In the genomic region with DNA sequence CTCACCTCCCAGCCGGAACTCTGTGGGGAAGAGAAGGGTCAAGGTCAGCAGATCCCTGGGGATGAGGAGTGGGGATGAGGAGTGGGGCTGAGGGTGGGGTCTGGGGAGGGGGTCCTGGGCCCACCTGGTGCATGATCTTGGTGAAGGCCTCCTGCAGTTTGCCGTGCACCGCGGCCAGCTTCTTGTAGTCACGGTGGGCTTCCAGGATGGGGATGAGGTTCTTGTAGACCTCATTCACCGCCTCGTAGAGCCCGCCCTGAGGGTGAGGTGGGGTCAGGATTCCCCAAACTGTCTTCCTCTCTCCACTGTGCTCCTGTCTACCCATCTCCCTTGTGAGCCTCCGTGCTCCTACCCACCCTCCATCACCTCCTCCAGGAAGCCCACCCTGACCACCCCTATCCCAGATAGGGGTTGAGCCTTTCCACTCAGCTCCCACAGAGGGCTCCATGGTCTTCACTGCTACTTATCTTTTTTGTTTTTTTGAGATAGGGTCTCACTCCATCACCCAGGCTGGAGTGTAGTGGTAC, we compare ENCODE assay signal across 10 cellular contexts. TPM values are rescaled to one million over a fixed set of nuclear protein-coding genes. Genes with fewer than 3 reads are reported as not detected.
DNase-seq lines count a peak whose midpoint lies in the region; ATAC-seq and TF ChIP-seq lines count a peak whose summit lies in the region.
"Had no signal": no experiment of that assay in that cellular context is flagged by ENCODE, and none has a peak within 500 bp of the region (broad histone marks: within the 10 kb centered on the region; RNA-seq: fewer than 3 reads in every experiment).

No MANE protein-coding gene starts in this region.

- CTCF ChIA-PET in IMR-90 (lab: Yijun Ruan, JAX), result interaction anchor here (0.6 to 1.2 kb wide), 4 partner anchors 40 to 589 kb away, joined by 4 to 6 read pairs (median 5); no protein-coding TSS in a partner anchor
- CTCF ChIA-PET in activated CD4-positive, alpha-beta T cell treated with anti-CD3 and anti-CD28 coated beads, Interleukin-2, amount 10 ng/mL, durations not matched to agents 7 days and 5 days (lab: Charles Lee), result interaction anchor here (0.5 to 1.4 kb wide), 3 partner anchors 22 to 1724 kb away, joined by 3 to 6 read pairs (median 3); no protein-coding TSS in a partner anchor

- H3K23ac ChIP-seq in IMR-90 (ENCODE audit: low read depth, low read length) (no peak overlapping the region), mesenchymal stem cell (ENCODE audit: low read length in 2 of 2) (no peak overlapping the region)

- H2AK9ac ChIP-seq in IMR-90 (replicated peaks; ENCODE audit: low read depth, low read length, poor library complexity), result peak overlapping the region; percentile 88

- peak overlapping the region; percentile 91 for H2AFZ ChIP-seq in IMR-90 (replicated peaks; ENCODE audit: low read length, poor library complexity)
- no peak overlapping the region for H2AFZ ChIP-seq in mesenchymal stem cell (ENCODE audit: low read depth, low read length)

- no peak overlapping the region for H4K5ac ChIP-seq in IMR-90 (ENCODE audit: low read depth, low read length)

- no peaks in the 10 kb centered on the region for H3K27me3 Mint-ChIP-seq in chondrocyte (ENCODE audit: low read depth)
- peaks cover 7% of the 10 kb centered on the region for H3K27me3 Mint-ChIP-seq in activated CD4-positive, alpha-beta T cell treated with anti-CD3 and anti-CD28 coated beads, Interleukin-2, amount 10 ng/mL, durations not matched to agents 7 days and 5 days

- H3K56ac ChIP-seq in IMR-90 (ENCODE audit: extremely low read depth, insufficient read depth, low read length), result no peak overlapping the region

- dilution Hi-C loops in IMR-90 (cut with HindIII; ENCODE audit: low sequenced_read_pairs, unreplicated experiment), result no loop called here

- no peak overlapping the region for H3K4me3 Mint-ChIP-seq in chondrocyte (ENCODE audit: unreplicated experiment)
- no peak overlapping the region for H3K4me3 Mint-ChIP-seq in activated CD4-positive, alpha-beta T cell treated with anti-CD3 and anti-CD28 coated beads, Interleukin-2, amount 10 ng/mL, durations not matched to agents 7 days and 5 days

- no peak overlapping the region for H3K14ac ChIP-seq in IMR-90 (replicated peaks; ENCODE audit: low read depth, low read length)
- no peak overlapping the region for H3K14ac ChIP-seq in mesenchymal stem cell (ENCODE audit: low read length in 2 of 2)

- H4K8ac ChIP-seq in IMR-90 (ENCODE audit: low read depth in 2 of 2, low read length in 2 of 2) (peak overlapping the region in 1 of 2 experiments; percentile 24; a peak in 2 of 4 replicates), mesenchymal stem cell (ENCODE audit: low read length) (peak overlapping the region; percentile 68)

- H3K4me3 ChIP-seq in IMR-90 (ENCODE audit: insufficient read depth, low read depth, low read length), result no peak overlapping the region
- H3K4me3 ChIP-seq in mesenchymal stem cell (ENCODE audit: insufficient read depth in 1 of 2, low read depth in 1 of 2, low read length in 2 of 2), result no peak overlapping the region
- no peak overlapping the region for H3K4me3 ChIP-seq in suprapubic skin

- TF ChIP-seq POLR2A in IMR-90 (IDR thresholded peaks at IDR 0.05; ENCODE audit: low read depth, low read length), result no peak
- TF ChIP-seq POLR2A in suprapubic skin (IDR thresholded peaks at IDR 0.05), result no peak

- peaks cover 13% of the 10 kb centered on the region for H3K4me1 ChIP-seq in IMR-90 (ENCODE audit: control insufficient read depth, insufficient read depth, low read length)
- H3K4me1 ChIP-seq in mesenchymal stem cell (ENCODE audit: control insufficient read depth, insufficient read depth, low read depth, low read length), result peaks cover 27% of the 10 kb centered on the region
- H3K4me1 ChIP-seq in suprapubic skin, result peaks cover 26% of the 10 kb centered on the region

- no peak for ATAC-seq in IMR-90 (ENCODE audit: low read depth)

- H3K4me2 ChIP-seq in IMR-90 (ENCODE audit: low read depth, low read length) (no peak overlapping the region), mesenchymal stem cell (ENCODE audit: low read length, poor library complexity, severe bottlenecking) (no peak overlapping the region)

- no peak overlapping the region for H3K9ac ChIP-seq in IMR-90 (ENCODE audit: low read depth, low read length)
- no peak overlapping the region for H3K9ac ChIP-seq in mesenchymal stem cell (ENCODE audit: low read length)

- H3K27ac ChIP-seq in IMR-90 (ENCODE audit: insufficient read depth, low read length) (no peak overlapping the region), mesenchymal stem cell (ENCODE audit: low read length, poor library complexity, severe bottlenecking) (peak overlapping the region; percentile 27), suprapubic skin (peak overlapping the region; percentile 45)
- H3K27ac ChIP-seq: WERI-Rb-1 had no signal

- H3K27ac Mint-ChIP-seq in chondrocyte (ENCODE audit: unreplicated experiment), result peak overlapping the region; percentile 94
- H3K27ac Mint-ChIP-seq in activated CD4-positive, alpha-beta T cell treated with anti-CD3 and anti-CD28 coated beads, Interleukin-2, amount 10 ng/mL, durations not matched to agents 7 days and 5 days, result no peak overlapping the region

- H2BK15ac ChIP-seq in IMR-90 (ENCODE audit: low read depth, low read length) (no peak overlapping the region; the same call in 2 of the 3 replicates), mesenchymal stem cell (ENCODE audit: low read depth, poor library complexity, severe bottlenecking) (no peak overlapping the region)

- H3K9me3 ChIP-seq in IMR-90 (ENCODE audit: control insufficient read depth, insufficient read depth, low read length), result no peaks in the 10 kb centered on the region
- no peaks in the 10 kb centered on the region for H3K9me3 ChIP-seq in mesenchymal stem cell (ENCODE audit: control insufficient read depth, low read length)
- no peaks in the 10 kb centered on the region for H3K9me3 ChIP-seq in suprapubic skin

- no peak overlapping the region for H2BK120ac ChIP-seq in IMR-90 (ENCODE audit: low read depth, low read length)
- peak overlapping the region; percentile 69 for H2BK120ac ChIP-seq in mesenchymal stem cell (ENCODE audit: low read depth, low read length)

- H2AK5ac ChIP-seq in IMR-90 (ENCODE audit: low read depth, low read length) (peak overlapping the region; percentile 89), mesenchymal stem cell (ENCODE audit: low read length, severe bottlenecking) (peak overlapping the region; percentile 58)

- no peak for TF ChIP-seq RAD21 in IMR-90 (IDR thresholded peaks at IDR 0.05; ENCODE audit: low read length)

- TF ChIP-seq EP300 in suprapubic skin (IDR thresholded peaks at IDR 0.05), result no peak

- no peak overlapping the region for H2BK20ac ChIP-seq in IMR-90 (ENCODE audit: low read depth, low read length)

- H3K18ac ChIP-seq in IMR-90 (ENCODE audit: low read depth, low read length) (no peak overlapping the region), mesenchymal stem cell (ENCODE audit: low read depth in 1 of 2, low read length in 2 of 2) (peak overlapping the region in 1 of 2 experiments; percentile 18)

- WGBS in IMR-90 (ENCODE audit: extremely low coverage in 2 of 2, insufficient read length in 1 of 2), 2 experiments, result 0% methylated on average over 1 of the region's 9 CpGs; no CpG with 5 or more reads in 1 of the 2 experiments
- 72% methylated on average over 5 of the region's 9 CpGs for WGBS in mesenchymal stem cell
- WGBS in suprapubic skin, result 76% methylated on average over 9 of the region's 9 CpGs

- no peak for TF ChIP-seq CTCF in IMR-90 (conservative IDR thresholded peaks at IDR 0.05; ENCODE audit: low read depth, low read length)
- peak; percentile 75 for TF ChIP-seq CTCF in chondrocyte (IDR thresholded peaks at IDR 0.05)
- TF ChIP-seq CTCF in suprapubic skin (IDR thresholded peaks at IDR 0.05), result no peak

- in situ Hi-C loops in IMR-90 (cut with MboI; ENCODE audit: low sequenced_read_pairs), result loop anchor here (5.0 to 10.0 kb wide), 3 partner anchors 72 to 267 kb away; no protein-coding TSS in a partner anchor

- H3K79me1 ChIP-seq in IMR-90 (ENCODE audit: low read depth in 1 of 2, low read length in 2 of 2) (peaks cover 8 to 17% of the 10 kb centered on the region in 2 experiments; a peak in 3 of 4 replicates), mesenchymal stem cell (replicated peaks; ENCODE audit: low read length, poor library complexity, severe bottlenecking) (peaks cover 6% of the 10 kb centered on the region)

- 0 out of 2 replicates have a peak, but pooled peaks cover under 1% of the 10 kb centered on the region for H4K20me1 ChIP-seq in IMR-90 (ENCODE audit: insufficient read depth, low read length)

- H3K36me3 Mint-ChIP-seq in chondrocyte (ENCODE audit: low read depth), result peaks cover 3% of the 10 kb centered on the region
- no peaks in the 10 kb centered on the region for H3K36me3 Mint-ChIP-seq in activated CD4-positive, alpha-beta T cell treated with anti-CD3 and anti-CD28 coated beads, Interleukin-2, amount 10 ng/mL, durations not matched to agents 7 days and 5 days (ENCODE audit: low read depth)

- H3K9me1 ChIP-seq in IMR-90 (ENCODE audit: insufficient read depth, low read length), result peaks cover 11% of the 10 kb centered on the region

- intact Hi-C loops in IMR-90 (cut with micrococcal nuclease), result no loop called here

- no TSS peak for BruUV-seq in IMR-90 (replicated peaks; lab: Mats Ljungman, UMichigan)

- peak overlapping the region in 1 of 2 experiments; percentile 74 for H2BK12ac ChIP-seq in mesenchymal stem cell (ENCODE audit: low read length in 2 of 2)

- H3K36me3 ChIP-seq in IMR-90 (ENCODE audit: control insufficient read depth, insufficient read depth, low read length), result peaks cover 10% of the 10 kb centered on the region; the same call in 1 of the 2 replicates
- peaks cover 9 to 34% of the 10 kb centered on the region in 2 experiments for H3K36me3 ChIP-seq in mesenchymal stem cell (ENCODE audit: control insufficient read depth in 1 of 2, insufficient read depth in 2 of 2, low read depth in 1 of 2, low read length in 2 of 2)
- H3K36me3 ChIP-seq in suprapubic skin, result peaks cover 45% of the 10 kb centered on the region
- H3K36me3 ChIP-seq: WERI-Rb-1 had no signal

- POLR2A ChIA-PET in IMR-90 (lab: Charles Lee; ENCODE audit: unreplicated experiment), result no interaction called here
- POLR2A ChIA-PET in activated CD4-positive, alpha-beta T cell treated with anti-CD3 and anti-CD28 coated beads, Interleukin-2, amount 10 ng/mL, durations not matched to agents 7 days and 5 days (lab: Charles Lee), result no interaction called here

- peak overlapping the region; percentile 7 for H2BK5ac ChIP-seq in IMR-90 (ENCODE audit: low read depth, low read length, poor library complexity, severe bottlenecking)
- H2BK5ac ChIP-seq in mesenchymal stem cell (ENCODE audit: low read depth, low read length, poor library complexity, severe bottlenecking), result no peak overlapping the region

- H3K4ac ChIP-seq in IMR-90 (ENCODE audit: low read depth, low read length) (peak overlapping the region; percentile 9; the same call in 1 of the 2 replicates), mesenchymal stem cell (ENCODE audit: low read depth in 1 of 2, low read length in 2 of 2) (no peak overlapping the region)

- no peaks in the 10 kb centered on the region for H3K27me3 ChIP-seq in IMR-90 (ENCODE audit: control insufficient read depth, insufficient read depth, low read length)
- H3K27me3 ChIP-seq in mesenchymal stem cell (ENCODE audit: control insufficient read depth in 1 of 2, insufficient read depth in 1 of 2, low read length in 2 of 2), result no peaks in the 10 kb centered on the region
- H3K27me3 ChIP-seq in suprapubic skin, result no peaks in the 10 kb centered on the region

- H4K91ac ChIP-seq in IMR-90 (ENCODE audit: insufficient read depth, low read depth, low read length) (peak overlapping the region; percentile 99; the same call in 1 of the 2 replicates), mesenchymal stem cell (ENCODE audit: low read length) (peak overlapping the region; percentile 46)

- H3K4me1 Mint-ChIP-seq in chondrocyte (ENCODE audit: low read depth), result peaks cover 35% of the 10 kb centered on the region
- H3K4me1 Mint-ChIP-seq in activated CD4-positive, alpha-beta T cell treated with anti-CD3 and anti-CD28 coated beads, Interleukin-2, amount 10 ng/mL, durations not matched to agents 7 days and 5 days, result no peaks in the 10 kb centered on the region

- DNase-seq in IMR-90, result no peak
- no peak for DNase-seq in chondrocyte (ENCODE audit: low spot score)
- DNase-seq in mesenchymal stem cell, result no peak
- no peak for DNase-seq in suprapubic skin (ENCODE audit: low spot score in 2 of 2)
- no peak for DNase-seq in midbrain (lab: John Stamatoyannopoulos, UW)
- DNase-seq in NCI-H1092 treated with DMSO at 0.1 percent for 48 hours (lab: John Stamatoyannopoulos, UW), result no peak
- DNase-seq in GM19240 (ENCODE audit: insufficient read length, low spot score), result no peak
- DNase-seq in activated CD4-positive, alpha-beta T cell treated with anti-CD3 and anti-CD28 coated beads, Interleukin-2, amount 10 ng/mL, durations not matched to agents 7 days and 5 days, result no peak
- DNase-seq: NCI-H345 had no signal

- H3K9me3 Mint-ChIP-seq in chondrocyte (ENCODE audit: low read depth), result no peaks in the 10 kb centered on the region
- H3K9me3 Mint-ChIP-seq in activated CD4-positive, alpha-beta T cell treated with anti-CD3 and anti-CD28 coated beads, Interleukin-2, amount 10 ng/mL, durations not matched to agents 7 days and 5 days, result no peaks in the 10 kb centered on the region

RNA-seq across cellular contexts. Expression of gene KANK2, which starts 6.8 kb away (rescaled TPM):
- total RNA-seq in IMR-90 (2012; rRNA removed) (104 and 126 TPM in 2 replicates), chondrocyte (238 to 345 TPM (median 243 TPM) in 3 replicates), suprapubic skin (10 to 100 TPM; 42.5 to 75.5 (median 65.1) TPM)
- 156 and 176 TPM in 2 replicates for polyA plus RNA-seq in IMR-90 (2012; rRNA removed)
- 95.0 and 131 TPM in 2 replicates for polyA plus RNA-seq in IMR-90 (2012; cell fraction: cytosol; rRNA removed)
- polyA plus RNA-seq in IMR-90 (2012; cell fraction: nucleus; rRNA removed; ENCODE audit: low replicate concordance), result 95.7 and 185 TPM in 2 replicates
- polyA plus RNA-seq in mesenchymal stem cell (2013, experiment 1 of 2), result 197 TPM
- polyA plus RNA-seq in mesenchymal stem cell (2013, experiment 2 of 2), result 192 TPM
- total RNA-seq in activated CD4-positive, alpha-beta T cell treated with anti-CD3 and anti-CD28 coated beads, Interleukin-2, amount 10 ng/mL, durations not matched to agents 7 days and 5 days, result 1 to 10 TPM; 2.0 to 2.6 TPM

RNA-seq across cellular contexts. Expression of gene ANGPTL8, which starts 35.3 kb away (rescaled TPM):
- not detected in 2 replicates for total RNA-seq in IMR-90 (2012; rRNA removed)
- polyA plus RNA-seq in IMR-90 (2012; rRNA removed), result not detected in 2 replicates
- polyA plus RNA-seq in IMR-90 (2012; cell fraction: cytosol; rRNA removed), result 0.09 TPM in 1 of 2 replicates, not detected in the other
- polyA plus RNA-seq in IMR-90 (2012; cell fraction: nucleus; rRNA removed; ENCODE audit: low replicate concordance), result 0.34 and 0.60 TPM in 2 replicates
- total RNA-seq in chondrocyte, result not detected in 3 replicates
- polyA plus RNA-seq in mesenchymal stem cell (2013, experiment 1 of 2), result 0.18 TPM
- not detected for polyA plus RNA-seq in mesenchymal stem cell (2013, experiment 2 of 2)
- not detected for total RNA-seq in suprapubic skin
- total RNA-seq in activated CD4-positive, alpha-beta T cell treated with anti-CD3 and anti-CD28 coated beads, Interleukin-2, amount 10 ng/mL, durations not matched to agents 7 days and 5 days, result not detected

RNA-seq across cellular contexts. Expression of gene SPC24, which starts 48.6 kb away (rescaled TPM):
- total RNA-seq in IMR-90 (2012; rRNA removed) (68.3 and 97.5 TPM in 2 replicates), chondrocyte (8.3 to 22.9 TPM (median 8.4 TPM) in 3 replicates), suprapubic skin (1 to 10 TPM; 1.8 to 4.0 (median 3.7) TPM)
- polyA plus RNA-seq in IMR-90 (2012; rRNA removed), result 11.7 and 12.2 TPM in 2 replicates
- polyA plus RNA-seq in IMR-90 (2012; cell fraction: cytosol; rRNA removed), result 12.4 and 24.6 TPM in 2 replicates
- 10.7 and 11.4 TPM in 2 replicates for polyA plus RNA-seq in IMR-90 (2012; cell fraction: nucleus; rRNA removed; ENCODE audit: low replicate concordance)
- 3.2 TPM for polyA plus RNA-seq in mesenchymal stem cell (2013, experiment 1 of 2)
- polyA plus RNA-seq in mesenchymal stem cell (2013, experiment 2 of 2), result 3.0 TPM
- 10 to 100 TPM; 80.4 to 97.3 TPM for total RNA-seq in activated CD4-positive, alpha-beta T cell treated with anti-CD3 and anti-CD28 coated beads, Interleukin-2, amount 10 ng/mL, durations not matched to agents 7 days and 5 days

RNA-seq across cellular contexts. Expression of gene DOCK6, which starts 58.2 kb away (rescaled TPM):
- total RNA-seq in IMR-90 (2012; rRNA removed) (4.4 and 5.0 TPM in 2 replicates), chondrocyte (40.7 to 46.0 TPM (median 44.4 TPM) in 3 replicates), suprapubic skin (100 to 1,000 TPM in 2 of 4 donors, 10 to 100 TPM in 2; 69.7 to 188 (median 98.3) TPM)
- 17.7 and 18.4 TPM in 2 replicates for polyA plus RNA-seq in IMR-90 (2012; rRNA removed)
- polyA plus RNA-seq in IMR-90 (2012; cell fraction: cytosol; rRNA removed), result 6.9 and 15.1 TPM in 2 replicates
- polyA plus RNA-seq in IMR-90 (2012; cell fraction: nucleus; rRNA removed; ENCODE audit: low replicate concordance), result 64.0 and 119 TPM in 2 replicates
- polyA plus RNA-seq in mesenchymal stem cell (2013, experiment 1 of 2), result 16.4 TPM
- 16.0 TPM for polyA plus RNA-seq in mesenchymal stem cell (2013, experiment 2 of 2)
- total RNA-seq in activated CD4-positive, alpha-beta T cell treated with anti-CD3 and anti-CD28 coated beads, Interleukin-2, amount 10 ng/mL, durations not matched to agents 7 days and 5 days, result not detected

Comparison
In these comparisons a context has a peak if more than half of its experiments do, and no peak if none do; other contexts are left out.
1. RNA of gene KANK2, which starts 6.8 kb away (total RNA-seq): 238 to 345 TPM in chondrocyte, 104 to 126 TPM in IMR-90 and 42.5 to 75.5 TPM in suprapubic skin; 2.0 to 2.6 TPM in activated CD4-positive, alpha-beta T cell treated with anti-CD3 and anti-CD28 coated beads, Interleukin-2, amount 10 ng/mL, durations not matched to agents 7 days and 5 days; every median in the first group is over 10 times any median in the second.